ENCODE assay signal across 8 cellular contexts in genomic region chr9:123268240-123268949, GRCh38. TPM values are rescaled to one million over a fixed set of nuclear protein-coding genes. Genes with fewer than 3 reads are reported as not detected.
DNase-seq lines count a peak whose midpoint lies in the region; ATAC-seq and TF ChIP-seq lines count a peak whose summit lies in the region.

TSS of gene STRBP (minus strand) at chr9:123268586. CDS start at chr9:123184134, 84,452 bp downstream.

- H3K9me3 Mint-ChIP-seq in CD14-positive monocyte: peaks cover 0 to 6% (median 0%) of the 10 kb centered on the region in 7 donors

- peak within 1 kb of the TSS; percentile 77 to 81 for H3K4me3 Mint-ChIP-seq in CD14-positive monocyte

- H3K4me3 ChIP-seq in duodenal mucosa (ENCODE audit: low read depth in 1 of 2, low read length in 2 of 2): peak within 1 kb of the TSS; percentile 81 to 85
- peak within 1 kb of the TSS; percentile 88 for H3K4me3 ChIP-seq in lower lobe of right lung

- peak; percentile 85 for DNase-seq in CD14-positive monocyte (ENCODE audit: low spot score)
- peak; percentile 95 for DNase-seq in NCI-H748 (lab: John Stamatoyannopoulos, UW; ENCODE audit: unreplicated experiment)
- peak; percentile 89 to 90 for DNase-seq in activated CD4-positive, alpha-beta T cell treated with anti-CD3 and anti-CD28 coated beads, Interleukin-2, amount 50 U/mL, for 48 hours
- peak; percentile 94 for DNase-seq in lower lobe of right lung
- peak; percentile 80 to 88 (median 88) for DNase-seq in stimulated activated CD4-positive, alpha-beta T cell treated with anti-CD3 and anti-CD28 coated beads, TNF-alpha, amount 100 ng/mL, for 1 hour (ENCODE audit: low read depth in 3 of 3, low spot score in 1 of 3)

- peaks cover 19 to 21% of the 10 kb centered on the region in 2 donors for H3K4me1 ChIP-seq in duodenal mucosa (ENCODE audit: control insufficient read depth in 1 of 2, insufficient read depth in 2 of 2, low read length in 2 of 2)
- peaks cover 4% of the 10 kb centered on the region for H3K4me1 ChIP-seq in lower lobe of right lung

- H3K27ac Mint-ChIP-seq in CD14-positive monocyte: peak within 1 kb of the TSS in 2 of 7 donors; percentile 26 to 74

- intact Hi-C loops in CD14-positive monocyte (cut with micrococcal nuclease): loop anchor here in 1 of 2 donors (5.0 kb wide), 1 partner anchor 74 kb away; no protein-coding TSS in a partner anchor
- intact Hi-C loops in lower lobe of right lung (cut with DNase I): no loop called here

- no peaks in the 10 kb centered on the region for H3K36me3 ChIP-seq in duodenal mucosa (ENCODE audit: control insufficient read depth in 1 of 2, insufficient read depth in 2 of 2, low read length in 2 of 2)
- no peaks in the 10 kb centered on the region for H3K36me3 ChIP-seq in lower lobe of right lung

- no peak for TF ChIP-seq CTCF in CD14-positive monocyte (IDR thresholded peaks at IDR 0.05)
- TF ChIP-seq CTCF in lower lobe of right lung (IDR thresholded peaks at IDR 0.05): no peak

- H3K27ac ChIP-seq in duodenal mucosa (ENCODE audit: low read depth, low read length): peak within 1 kb of the TSS; percentile 56
- peak within 1 kb of the TSS; percentile 57 for H3K27ac ChIP-seq in lower lobe of right lung

- peak within 1 kb of the TSS; percentile 57 to 69 for H3K9ac ChIP-seq in duodenal mucosa (ENCODE audit: low read depth in 1 of 2, low read length in 2 of 2)

- no peaks in the 10 kb centered on the region for H3K27me3 ChIP-seq in duodenal mucosa (ENCODE audit: control insufficient read depth in 1 of 2, insufficient read depth in 2 of 2, low read length in 2 of 2)
- no peaks in the 10 kb centered on the region for H3K27me3 ChIP-seq in lower lobe of right lung (ENCODE audit: low read depth)

- ATAC-seq in GM19397 (IDR thresholded peaks at IDR 0.05; ENCODE audit: unreplicated experiment) (peak; percentile 88), HG03565 (IDR thresholded peaks at IDR 0.05; ENCODE audit: unreplicated experiment) (peak; percentile 82), lower lobe of right lung (peak; percentile 98 to 99)

- H3K27me3 Mint-ChIP-seq in CD14-positive monocyte (ENCODE audit: low read depth in 3 of 3): peaks cover 10 to 27% (median 18%) of the 10 kb centered on the region in 3 donors

- no peaks in the 10 kb centered on the region for H3K36me3 Mint-ChIP-seq in CD14-positive monocyte

- no peaks in the 10 kb centered on the region for H3K9me3 ChIP-seq in duodenal mucosa (ENCODE audit: control insufficient read depth in 1 of 2, low read length in 2 of 2)
- H3K9me3 ChIP-seq in lower lobe of right lung: no peaks in the 10 kb centered on the region

- H3K4me1 Mint-ChIP-seq in CD14-positive monocyte: peaks cover 15% of the 10 kb centered on the region

RNA-seq across cellular contexts. Expression of gene STRBP, which starts in this region (rescaled TPM):
- 1 to 10 TPM; 1.9 TPM for polyA plus RNA-seq in CD14-positive monocyte
- total RNA-seq in lower lobe of right lung: 23.7 TPM

Comparison
In these comparisons a context has a peak if more than half of its experiments do, and no peak if none do; other contexts are left out.
1. Peak in every context shown above with its lines: DNase-seq, ATAC-seq, H3K4me3 ChIP-seq and H3K27ac ChIP-seq.